22 cellular contexts compared by ENCODE assay signal in genomic region chr1:3211996-3212395, GRCh38.
"Had no signal": no experiment of that assay in that cellular context is flagged by ENCODE, and none has a peak within 500 bp of the region (broad histone marks: within the 10 kb centered on the region; RNA-seq: fewer than 3 reads in every experiment).

No MANE protein-coding gene starts in this region.

- H3K27me3 ChIP-seq: adrenal gland, body of pancreas, testis, upper lobe of left lung had no signal

- H3K4me3 Mint-ChIP-seq: activated CD4-positive, alpha-beta T cell treated with anti-CD3 and anti-CD28 coated beads, Interleukin-2, amount 10 ng/mL, durations not matched to agents 24 days and 14 days; activated CD8-positive, alpha-beta T cell treated with anti-CD3 and anti-CD28 coated beads, Interleukin-2, amount 10 ng/mL, durations not matched to agents 7 days and 5 days; activated naive CD4-positive, alpha-beta T cell treated with anti-CD3 and anti-CD28 coated beads, Interleukin-2, amount 50 U/mL, for 24 hours; central memory CD8-positive, alpha-beta T cell; dendritic cell treated with granulocyte-macrophage colony-stimulating factor and Interleukin-4, amounts not matched to agents 40 ng/mL and 50 ng/mL, for 4 days; memory B cell; natural killer cell; stimulated activated naive CD8-positive, alpha-beta T cell treated with anti-CD3 and anti-CD28 coated beads, Interleukin-15, Interleukin-2, amounts not matched to agents 100 ng/mL and 50 ng/mL, for 24 hours; T-helper 2 cell treated with Interferon-gamma antibody and Interleukin-4, amounts not matched to agents 5 μg/mL and 100 μg/mL, for 36 hours had no signal

- H3K9me3 ChIP-seq: adrenal gland, body of pancreas, gastrocnemius medialis, left ventricle myocardium inferior, sigmoid colon, spleen, testis, upper lobe of left lung had no signal

- H3K4me1 Mint-ChIP-seq: activated CD4-positive, alpha-beta T cell treated with anti-CD3 and anti-CD28 coated beads, Interleukin-2, amount 10 ng/mL, durations not matched to agents 24 days and 14 days; activated naive CD4-positive, alpha-beta T cell treated with anti-CD3 and anti-CD28 coated beads, Interleukin-2, amount 50 U/mL, for 24 hours; central memory CD8-positive, alpha-beta T cell; memory B cell; natural killer cell had no signal

- ATAC-seq: activated CD8-positive, alpha-beta T cell treated with anti-CD3 and anti-CD28 coated beads, Interleukin-2, amount 10 ng/mL, durations not matched to agents 7 days and 5 days; body of pancreas; gastrocnemius medialis; natural killer cell had no signal

- FAIRE-seq: keratinocyte had no signal

- H3K27ac Mint-ChIP-seq: activated CD4-positive, alpha-beta T cell treated with anti-CD3 and anti-CD28 coated beads, Interleukin-2, amount 10 ng/mL, durations not matched to agents 24 days and 14 days; activated CD8-positive, alpha-beta T cell treated with anti-CD3 and anti-CD28 coated beads, Interleukin-2, amount 10 ng/mL, durations not matched to agents 7 days and 5 days; activated naive CD4-positive, alpha-beta T cell treated with anti-CD3 and anti-CD28 coated beads, Interleukin-2, amount 50 U/mL, for 24 hours; dendritic cell treated with granulocyte-macrophage colony-stimulating factor and Interleukin-4, amounts not matched to agents 40 ng/mL and 50 ng/mL, for 4 days; memory B cell; natural killer cell; stimulated activated naive CD8-positive, alpha-beta T cell treated with anti-CD3 and anti-CD28 coated beads, Interleukin-15, Interleukin-2, amounts not matched to agents 100 ng/mL and 50 ng/mL, for 24 hours; T-helper 2 cell treated with Interferon-gamma antibody and Interleukin-4, amounts not matched to agents 5 μg/mL and 100 μg/mL, for 36 hours had no signal

- H3K9me3 Mint-ChIP-seq: activated CD4-positive, alpha-beta T cell treated with anti-CD3 and anti-CD28 coated beads, Interleukin-2, amount 10 ng/mL, durations not matched to agents 24 days and 14 days; activated naive CD4-positive, alpha-beta T cell treated with anti-CD3 and anti-CD28 coated beads, Interleukin-2, amount 50 U/mL, for 24 hours; central memory CD8-positive, alpha-beta T cell; dendritic cell treated with granulocyte-macrophage colony-stimulating factor and Interleukin-4, amounts not matched to agents 40 ng/mL and 50 ng/mL, for 4 days; memory B cell; natural killer cell; stimulated activated naive CD8-positive, alpha-beta T cell treated with anti-CD3 and anti-CD28 coated beads, Interleukin-15, Interleukin-2, amounts not matched to agents 100 ng/mL and 50 ng/mL, for 24 hours; T-helper 2 cell treated with Interferon-gamma antibody and Interleukin-4, amounts not matched to agents 5 μg/mL and 100 μg/mL, for 36 hours had no signal

- DNase-seq: activated CD4-positive, alpha-beta T cell treated with anti-CD3 and anti-CD28 coated beads, Interleukin-2, amount 10 ng/mL, durations not matched to agents 24 days and 14 days; activated CD4-positive, CD25-positive, alpha-beta regulatory T cell; activated CD8-positive, alpha-beta memory T cell treated with anti-CD3 and anti-CD28 coated beads, Interleukin-2, amount 50 U/mL, for 4 hours; activated CD8-positive, alpha-beta T cell treated with anti-CD3 and anti-CD28 coated beads, Interleukin-2, amount 10 ng/mL, durations not matched to agents 7 days and 5 days; activated effector memory CD4-positive, alpha-beta T cell treated with anti-CD3 and anti-CD28 coated beads, Interleukin-2, amount 50 U/mL, for 16 hours; activated T-cell treated with anti-CD3 and anti-CD28 coated beads, Interleukin-2, amount 50 U/mL, for 48 hours; adrenal gland; body of pancreas; gastrocnemius medialis; left ventricle myocardium inferior; natural killer cell; sigmoid colon; spleen; testis had no signal

- H3K4me3 ChIP-seq: adrenal gland, body of pancreas, gastrocnemius medialis, left ventricle myocardium inferior, sigmoid colon, spleen, testis, upper lobe of left lung had no signal

- H3K36me3 ChIP-seq: adrenal gland, gastrocnemius medialis, left ventricle myocardium inferior, sigmoid colon, spleen, upper lobe of left lung had no signal

- H3K36me3 Mint-ChIP-seq: activated naive CD4-positive, alpha-beta T cell treated with anti-CD3 and anti-CD28 coated beads, Interleukin-2, amount 50 U/mL, for 24 hours; memory B cell; natural killer cell had no signal

- H3K27ac ChIP-seq: adrenal gland, gastrocnemius medialis, left ventricle myocardium inferior, sigmoid colon, spleen, testis, upper lobe of left lung had no signal

- H3K27me3 Mint-ChIP-seq: activated CD4-positive, alpha-beta T cell treated with anti-CD3 and anti-CD28 coated beads, Interleukin-2, amount 10 ng/mL, durations not matched to agents 24 days and 14 days; activated naive CD4-positive, alpha-beta T cell treated with anti-CD3 and anti-CD28 coated beads, Interleukin-2, amount 50 U/mL, for 24 hours; stimulated activated naive CD8-positive, alpha-beta T cell treated with anti-CD3 and anti-CD28 coated beads, Interleukin-15, Interleukin-2, amounts not matched to agents 100 ng/mL and 50 ng/mL, for 24 hours had no signal
